Comparison of ENCODE assay signal across 1 cellular context in genomic region chr1:154982897-154983648, GRCh38.
TF ChIP-seq lines count a peak whose summit lies in the region.

Gene FLAD1, plus strand, starts transcription at chr1:154983344. Its CDS starts 351 bp downstream, at chr1:154983695.

TF ChIP-seq in HEK293, 187 proteins besides CTCF, POLR2A, EP300 and RAD21 (continued from another document):
- peak; percentile 43; the same call in 1 of the 2 replicates for TF ChIP-seq ZNF501 (tag by site-specific recombination; IDR thresholded peaks at IDR 0.05)
